9 cellular contexts compared by ENCODE assay signal in genomic region chr5:137997726-137998213, GRCh38. TPM values are rescaled to one million over a fixed set of nuclear protein-coding genes. Genes with fewer than 3 reads are reported as not detected.
DNase-seq lines count a peak whose midpoint lies in the region; ATAC-seq and TF ChIP-seq lines count a peak whose summit lies in the region.
"Had no signal": no experiment of that assay in that cellular context is flagged by ENCODE, and none has a peak within 500 bp of the region (broad histone marks: within the 10 kb centered on the region; RNA-seq: fewer than 3 reads in every experiment).

No MANE protein-coding gene starts in this region.

- no TSS peak for BruUV-seq in Calu3 (replicated peaks; lab: Mats Ljungman, UMichigan)

- peaks cover 66% of the 10 kb centered on the region for H3K4me1 Mint-ChIP-seq in Calu3 (ENCODE audit: low read depth, unreplicated experiment)
- peaks cover 40% of the 10 kb centered on the region for H3K4me1 Mint-ChIP-seq in activated naive CD8-positive, alpha-beta T cell treated with anti-CD3 and anti-CD28 coated beads for 36 hours

- peak; percentile 62 for ATAC-seq in GM19468 (IDR thresholded peaks at IDR 0.05; ENCODE audit: extremely low read depth, unreplicated experiment)

- no peaks in the 10 kb centered on the region for H3K27me3 Mint-ChIP-seq in Calu3 (ENCODE audit: unreplicated experiment)
- no peaks in the 10 kb centered on the region for H3K27me3 Mint-ChIP-seq in activated naive CD8-positive, alpha-beta T cell treated with anti-CD3 and anti-CD28 coated beads for 36 hours

- TF ChIP-seq CTCF in Calu3 (IDR thresholded peaks at IDR 0.05; ENCODE audit: unreplicated experiment), result no peak
- TF ChIP-seq CTCF in HL-60 (IDR thresholded peaks at IDR 0.05; ENCODE audit: insufficient read depth, low read length), result no peak

- H3K4me3 Mint-ChIP-seq in Calu3 (ENCODE audit: low read depth, unreplicated experiment), result peak overlapping the region; percentile 14
- H3K4me3 Mint-ChIP-seq in activated naive CD8-positive, alpha-beta T cell treated with anti-CD3 and anti-CD28 coated beads for 36 hours, result no peak overlapping the region

- H3K27ac Mint-ChIP-seq in Calu3 (ENCODE audit: unreplicated experiment), result peak overlapping the region; percentile 69
- H3K27ac Mint-ChIP-seq in activated naive CD8-positive, alpha-beta T cell treated with anti-CD3 and anti-CD28 coated beads for 36 hours, result peak overlapping the region; percentile 81

- CTCF ChIA-PET in Calu3 (lab: Charles Lee), result no interaction called here

- no peak overlapping the region for H3K4me3 ChIP-seq in HL-60 (replicated peaks; ENCODE audit: insufficient read depth, low read length)

- intact Hi-C loops in Calu3 (cut with micrococcal nuclease; ENCODE audit: unreplicated experiment), result no loop called here

- DNase-seq in Calu3 (no peak), HL-60 (ENCODE audit: low read depth in 1 of 2, low spot score in 1 of 2) (peak; percentile 1 to 10), medulla oblongata (ENCODE audit: extremely low spot score) (no peak), C1 segment of cervical spinal cord (lab: John Stamatoyannopoulos, UW) (no peak), DMS79 (lab: John Stamatoyannopoulos, UW) (no peak), islet precursor cell (no peak)
- peak; percentile 6 for DNase-seq in activated naive CD8-positive, alpha-beta T cell treated with anti-CD3 and anti-CD28 coated beads for 36 hours
- DNase-seq: stimulated activated naive CD4-positive, alpha-beta T cell treated with Interleukin-2 at 50 U/mL for 16 hours had no signal

- H3K27me3 ChIP-seq in HL-60 (ENCODE audit: insufficient read depth, poor library complexity, severe bottlenecking), result no peaks in the 10 kb centered on the region

- no peaks in the 10 kb centered on the region for H3K9me3 Mint-ChIP-seq in Calu3 (ENCODE audit: low read depth, unreplicated experiment)
- peaks cover 16% of the 10 kb centered on the region for H3K9me3 Mint-ChIP-seq in activated naive CD8-positive, alpha-beta T cell treated with anti-CD3 and anti-CD28 coated beads for 36 hours

- no peak overlapping the region; the same call in 1 of the 2 replicates for H3K27ac ChIP-seq in HL-60 (replicated peaks)

- H3K36me3 Mint-ChIP-seq in Calu3 (ENCODE audit: insufficient read depth, unreplicated experiment), result peaks cover 12% of the 10 kb centered on the region
- H3K36me3 Mint-ChIP-seq in activated naive CD8-positive, alpha-beta T cell treated with anti-CD3 and anti-CD28 coated beads for 36 hours, result peaks cover 54% of the 10 kb centered on the region

RNA-seq across cellular contexts. Expression of gene FAM13B, which starts 35.1 kb away (rescaled TPM):
- total RNA-seq in Calu3 (2022), result 34.9 and 42.5 TPM in 2 replicates
- 10 to 100 TPM; 17.8 to 18.2 TPM for total RNA-seq in activated naive CD8-positive, alpha-beta T cell treated with anti-CD3 and anti-CD28 coated beads for 36 hours

Comparison
In these comparisons a context has a peak if more than half of its experiments do, and no peak if none do; other contexts are left out.
1. DNase-seq: peak in HL-60 (2 of 2) and activated naive CD8-positive, alpha-beta T cell treated with anti-CD3 and anti-CD28 coated beads for 36 hours (single experiment); none in Calu3 (single experiment), medulla oblongata (single experiment), C1 segment of cervical spinal cord (0 of 14), DMS79 (single experiment) and islet precursor cell (single experiment).